ENCODE assay signal across 11 cellular contexts in genomic region chr9:135074354-135075233, GRCh38.
DNase-seq lines count a peak whose midpoint lies in the region; ATAC-seq and TF ChIP-seq lines count a peak whose summit lies in the region.
"Had no signal": no experiment of that assay in that cellular context is flagged by ENCODE, and none has a peak within 500 bp of the region (broad histone marks: within the 10 kb centered on the region; RNA-seq: fewer than 3 reads in every experiment).

No MANE protein-coding gene starts in this region.

- no peak overlapping the region for H3K27ac Mint-ChIP-seq in stimulated activated memory B cell treated with anti-CD40 and anti-IgM and Interleukin-4, amounts not matched to agents 10 μg/mL and 1 μg/mL and 100 μg/mL, for 72 hours

- H3K36me3 Mint-ChIP-seq in stimulated activated memory B cell treated with anti-CD40 and anti-IgM and Interleukin-4, amounts not matched to agents 10 μg/mL and 1 μg/mL and 100 μg/mL, for 72 hours, result no peaks in the 10 kb centered on the region

- H3K4me1 Mint-ChIP-seq in stimulated activated memory B cell treated with anti-CD40 and anti-IgM and Interleukin-4, amounts not matched to agents 10 μg/mL and 1 μg/mL and 100 μg/mL, for 72 hours, result no peaks in the 10 kb centered on the region

- no peak for ATAC-seq in activated CD4-positive, CD25-positive, alpha-beta regulatory T cell treated with anti-CD3 and anti-CD28 coated beads, Interleukin-2, amount 50 U/mL, for 24 hours
- no peak for ATAC-seq in stimulated activated memory B cell treated with anti-CD40 and anti-IgM and Interleukin-4, amounts not matched to agents 10 μg/mL and 1 μg/mL and 100 μg/mL, for 72 hours

- H3K27me3 Mint-ChIP-seq in stimulated activated memory B cell treated with anti-CD40 and anti-IgM and Interleukin-4, amounts not matched to agents 10 μg/mL and 1 μg/mL and 100 μg/mL, for 72 hours, result peaks cover 51% of the 10 kb centered on the region

- H3K27ac ChIP-seq in iPS DF 6.9 (ENCODE audit: low read length), result no peak overlapping the region
- no peak overlapping the region for H3K27ac ChIP-seq in parathyroid adenoma
- H3K27ac ChIP-seq: BLaER1 had no signal

- H3K9me3 ChIP-seq in iPS DF 6.9 (ENCODE audit: control insufficient read depth, insufficient read depth, low read length), result no peaks in the 10 kb centered on the region
- H3K9me3 ChIP-seq in parathyroid adenoma (ENCODE audit: control insufficient read depth, low read length), result no peaks in the 10 kb centered on the region
- H3K9me3 ChIP-seq: BLaER1 had no signal

- no peak overlapping the region for H3K9ac ChIP-seq in parathyroid adenoma
- H3K9ac ChIP-seq: BLaER1 had no signal

- TF ChIP-seq CTCF in parathyroid adenoma (IDR thresholded peaks at IDR 0.05), result no peak

- H3K4me1 ChIP-seq in iPS DF 6.9 (ENCODE audit: control insufficient read depth, insufficient read depth, low read length) (0 out of 2 replicates have a peak, but pooled peaks cover 1% of the 10 kb centered on the region), parathyroid adenoma (no peaks in the 10 kb centered on the region)

- H3K36me3 ChIP-seq in iPS DF 6.9 (ENCODE audit: control insufficient read depth, insufficient read depth, low read length) (no peaks in the 10 kb centered on the region), parathyroid adenoma (ENCODE audit: control insufficient read depth, insufficient read depth, low read length) (no peaks in the 10 kb centered on the region)
- H3K36me3 ChIP-seq: BLaER1 had no signal

- peak overlapping the region; percentile 63 for H3K4me2 ChIP-seq in parathyroid adenoma (ENCODE audit: low read length)
- H3K4me2 ChIP-seq: BLaER1 had no signal

- no CpG with 5 or more reads among the region's 19 CpGs for WGBS in iPS DF 6.9 (ENCODE audit: insufficient coverage, insufficient read length)

- DNase-seq in 8988T (peak; percentile 79), NCI-H69 (lab: John Stamatoyannopoulos, UW) (peak; percentile 28), iPS DF 6.9 (ENCODE audit: low read depth, low spot score) (no peak), C1 segment of cervical spinal cord (lab: John Stamatoyannopoulos, UW) (no peak), NAMALWA (ENCODE audit: low spot score) (no peak)
- DNase-seq: activated naive CD4-positive, alpha-beta T cell treated with anti-CD3 and anti-CD28 coated beads, Interleukin-2, amount 50 U/mL, for 16 hours; effector CD4-positive, alpha-beta T cell had no signal

- H3K9me3 Mint-ChIP-seq in stimulated activated memory B cell treated with anti-CD40 and anti-IgM and Interleukin-4, amounts not matched to agents 10 μg/mL and 1 μg/mL and 100 μg/mL, for 72 hours, result no peaks in the 10 kb centered on the region

- H3K4me3 ChIP-seq in iPS DF 6.9 (ENCODE audit: low read length), result peak overlapping the region; percentile 50; the same call in 1 of the 2 replicates
- peak overlapping the region; percentile 24 for H3K4me3 ChIP-seq in parathyroid adenoma (ENCODE audit: low read depth, low read length)
- H3K4me3 ChIP-seq: BLaER1 had no signal

- H2AFZ ChIP-seq in parathyroid adenoma, result peak overlapping the region; percentile 70

- H3K4me3 Mint-ChIP-seq in stimulated activated memory B cell treated with anti-CD40 and anti-IgM and Interleukin-4, amounts not matched to agents 10 μg/mL and 1 μg/mL and 100 μg/mL, for 72 hours, result no peak overlapping the region

- H3K27me3 ChIP-seq in iPS DF 6.9 (ENCODE audit: control insufficient read depth, insufficient read depth, low read length) (no peaks in the 10 kb centered on the region; the same call in 1 of the 2 replicates), parathyroid adenoma (ENCODE audit: control insufficient read depth, insufficient read depth, low read length) (no peaks in the 10 kb centered on the region)

- no peaks in the 10 kb centered on the region for H3K79me2 ChIP-seq in parathyroid adenoma

Comparison
In these comparisons a context has a peak if more than half of its experiments do, and no peak if none do; other contexts are left out.
1. DNase-seq: peak in 8988T (single experiment) and NCI-H69 (single experiment); none in iPS DF 6.9 (single experiment), C1 segment of cervical spinal cord (0 of 14) and NAMALWA (single experiment).